Comparison of ENCODE assay signal across 8 cellular contexts in genomic region chr18:52903858-52904257, GRCh38.
A peak's percentile ranks its signal among the peaks of the same experiment; 100 is the strongest.
DNase-seq lines count a peak whose midpoint lies in the region; ATAC-seq, FAIRE-seq and TF ChIP-seq lines count a peak whose summit lies in the region.

No MANE protein-coding gene starts in this region.

- no peak overlapping the region for H2BK120ac ChIP-seq in mesendoderm (ENCODE audit: low read depth, low read length)

- no peaks in the 10 kb centered on the region for H3K79me1 ChIP-seq in mesendoderm (ENCODE audit: low read length)

- H3K27ac ChIP-seq in astrocyte (ENCODE audit: low read depth, low read length) (no peak overlapping the region), mesendoderm (ENCODE audit: low read depth, low read length) (no peak overlapping the region)
- no peak overlapping the region for H3K27ac ChIP-seq in CD8-positive, alpha-beta memory T cell (ENCODE audit: low read depth, low read length)

- H2BK5ac ChIP-seq in mesendoderm (ENCODE audit: low read length) = no peak overlapping the region

- H3K79me2 ChIP-seq in astrocyte (ENCODE audit: insufficient read depth, low read length) = no peaks in the 10 kb centered on the region
- no peaks in the 10 kb centered on the region for H3K79me2 ChIP-seq in mesendoderm (ENCODE audit: control insufficient read depth, insufficient read depth, low read length)

- no peak overlapping the region for H3K27ac Mint-ChIP-seq in activated T-cell treated with anti-CD3 and anti-CD28 coated beads, Interleukin-2, amount 50 U/mL, for 72 hours
- H3K27ac Mint-ChIP-seq in astrocyte (ENCODE audit: unreplicated experiment) = no peak overlapping the region
- no peak overlapping the region for H3K27ac Mint-ChIP-seq in CD8-positive, alpha-beta memory T cell

- no peak overlapping the region for H2AFZ ChIP-seq in astrocyte (ENCODE audit: low read depth, low read length)

- H3K9ac ChIP-seq in astrocyte (ENCODE audit: low read length) (no peak overlapping the region), mesendoderm (ENCODE audit: low read length) (no peak overlapping the region)

- no peaks in the 10 kb centered on the region for H3K27me3 ChIP-seq in astrocyte (ENCODE audit: insufficient read depth, low read length)
- H3K27me3 ChIP-seq in mesendoderm (ENCODE audit: insufficient read depth, low read length, poor library complexity) = no peaks in the 10 kb centered on the region
- no peaks in the 10 kb centered on the region for H3K27me3 ChIP-seq in CD8-positive, alpha-beta memory T cell (ENCODE audit: insufficient read depth, low read length, poor library complexity, severe bottlenecking)

- no peak overlapping the region for H3K18ac ChIP-seq in mesendoderm (ENCODE audit: low read length)

- H3K4me3 ChIP-seq in astrocyte (ENCODE audit: insufficient read depth, low read depth, low read length) (no peak overlapping the region), mesendoderm (ENCODE audit: low read length) (no peak overlapping the region)
- H3K4me3 ChIP-seq in CD8-positive, alpha-beta memory T cell (ENCODE audit: low read length) = no peak overlapping the region

- H3K9me3 Mint-ChIP-seq in activated T-cell treated with anti-CD3 and anti-CD28 coated beads, Interleukin-2, amount 50 U/mL, for 72 hours = no peaks in the 10 kb centered on the region
- no peaks in the 10 kb centered on the region for H3K9me3 Mint-ChIP-seq in astrocyte (ENCODE audit: unreplicated experiment)
- peaks cover 0 to 14% (median 3%) of the 10 kb centered on the region in 5 donors for H3K9me3 Mint-ChIP-seq in CD8-positive, alpha-beta memory T cell

- H3K36me3 Mint-ChIP-seq in activated T-cell treated with anti-CD3 and anti-CD28 coated beads, Interleukin-2, amount 50 U/mL, for 72 hours (ENCODE audit: insufficient read depth in 2 of 2) = no peaks in the 10 kb centered on the region
- no peaks in the 10 kb centered on the region for H3K36me3 Mint-ChIP-seq in astrocyte (ENCODE audit: low read depth, unreplicated experiment)
- H3K36me3 Mint-ChIP-seq in CD8-positive, alpha-beta memory T cell = no peaks in the 10 kb centered on the region

- H2BK15ac ChIP-seq in mesendoderm (replicated peaks; ENCODE audit: low read depth) = no peak overlapping the region

- WGBS in mesendoderm (ENCODE audit: extremely low coverage, insufficient coverage, low lambda C conversion rate) = no CpG with 5 or more reads among the region's 3 CpGs

- TF ChIP-seq CTCF in astrocyte (IDR thresholded peaks at IDR 0.05; ENCODE audit: insufficient read depth, low read depth, low read length) = peak; percentile 35
- no peak for TF ChIP-seq CTCF in omental fat pad (IDR thresholded peaks at IDR 0.05)

- H3K9me3 ChIP-seq in astrocyte (ENCODE audit: insufficient read depth, low read depth, low read length) = no peaks in the 10 kb centered on the region
- no peaks in the 10 kb centered on the region for H3K9me3 ChIP-seq in CD8-positive, alpha-beta memory T cell (ENCODE audit: low read length)

- peak; percentile 1 for DNase-seq in activated T-cell treated with anti-CD3 and anti-CD28 coated beads, Interleukin-2, amount 50 U/mL, for 72 hours
- no peak for DNase-seq in activated T-cell treated with anti-CD3 and anti-CD28 coated beads for 4 hours
- DNase-seq in NCI-H1417 (lab: John Stamatoyannopoulos, UW) = peak; percentile 53 to 88 (median 66)
- DNase-seq in astrocyte (ENCODE audit: low read depth) = no peak
- peak; percentile 54 for DNase-seq in mesendoderm
- DNase-seq in NCI-H2107 treated with DMSO at 0.1 percent for 48 hours (lab: John Stamatoyannopoulos, UW; ENCODE audit: unreplicated experiment) = no peak
- no peak for DNase-seq in CD8-positive, alpha-beta memory T cell
- DNase-seq in omental fat pad (ENCODE audit: low spot score) = no peak

- no peak for FAIRE-seq in astrocyte (lab: Jason Lieb, UNC)

- H3K36me3 ChIP-seq in astrocyte (ENCODE audit: insufficient read depth, low read length) = no peaks in the 10 kb centered on the region
- no peaks in the 10 kb centered on the region for H3K36me3 ChIP-seq in mesendoderm (ENCODE audit: control insufficient read depth, insufficient read depth, low read length)
- no peaks in the 10 kb centered on the region for H3K36me3 ChIP-seq in CD8-positive, alpha-beta memory T cell (ENCODE audit: insufficient read depth, low read length)

- no peaks in the 10 kb centered on the region for H3K27me3 Mint-ChIP-seq in activated T-cell treated with anti-CD3 and anti-CD28 coated beads, Interleukin-2, amount 50 U/mL, for 72 hours (ENCODE audit: low read depth)
- no peaks in the 10 kb centered on the region for H3K27me3 Mint-ChIP-seq in astrocyte (ENCODE audit: low read depth, unreplicated experiment)
- H3K27me3 Mint-ChIP-seq in CD8-positive, alpha-beta memory T cell = no peaks in the 10 kb centered on the region

- CTCF ChIA-PET in CD8-positive, alpha-beta memory T cell (lab: Charles Lee) = no interaction called here

- H3K4me1 Mint-ChIP-seq in activated T-cell treated with anti-CD3 and anti-CD28 coated beads, Interleukin-2, amount 50 U/mL, for 72 hours (ENCODE audit: low read depth) = no peaks in the 10 kb centered on the region
- no peaks in the 10 kb centered on the region for H3K4me1 Mint-ChIP-seq in astrocyte (ENCODE audit: low read depth, unreplicated experiment)
- H3K4me1 Mint-ChIP-seq in CD8-positive, alpha-beta memory T cell = no peaks in the 10 kb centered on the region

- no peak overlapping the region for H4K5ac ChIP-seq in mesendoderm (ENCODE audit: low read length)

- H3K4me1 ChIP-seq in astrocyte (ENCODE audit: insufficient read depth, low read length) (no peaks in the 10 kb centered on the region), mesendoderm (ENCODE audit: control insufficient read depth, low read depth, low read length) (no peaks in the 10 kb centered on the region)
- H3K4me1 ChIP-seq in CD8-positive, alpha-beta memory T cell (ENCODE audit: insufficient read depth, low read length) = no peaks in the 10 kb centered on the region

- no peak overlapping the region for H3K4me3 Mint-ChIP-seq in activated T-cell treated with anti-CD3 and anti-CD28 coated beads, Interleukin-2, amount 50 U/mL, for 72 hours
- no peak overlapping the region for H3K4me3 Mint-ChIP-seq in astrocyte (ENCODE audit: unreplicated experiment)
- no peak overlapping the region for H3K4me3 Mint-ChIP-seq in CD8-positive, alpha-beta memory T cell

- H4K20me1 ChIP-seq in astrocyte (ENCODE audit: insufficient read depth, low read length) = no peaks in the 10 kb centered on the region

- ATAC-seq in activated T-cell treated with anti-CD3 and anti-CD28 coated beads, Interleukin-2, amount 50 U/mL, for 72 hours (replicated peaks in 1 of 2) = no peak
- no peak for ATAC-seq in omental fat pad (ENCODE audit: low FRiP score)

- no peak overlapping the region for H3K56ac ChIP-seq in mesendoderm (ENCODE audit: low read length)

- no peak overlapping the region for H4K8ac ChIP-seq in mesendoderm (ENCODE audit: low read depth, low read length)

- H3K4me2 ChIP-seq in astrocyte (ENCODE audit: low read length) = no peak overlapping the region
- no peak overlapping the region for H3K4me2 ChIP-seq in mesendoderm (ENCODE audit: low read length)

- POLR2A ChIA-PET in CD8-positive, alpha-beta memory T cell (lab: Charles Lee) = no interaction called here

- no peak overlapping the region for H2AK5ac ChIP-seq in mesendoderm (ENCODE audit: low read length)

- H3K4ac ChIP-seq in mesendoderm (ENCODE audit: low read depth, low read length) = no peak overlapping the region

- H3K23ac ChIP-seq in mesendoderm (ENCODE audit: low read length) = no peak overlapping the region

Comparison
In these comparisons a context has a peak if more than half of its experiments do, and no peak if none do; other contexts are left out.
1. DNase-seq: peak in activated T-cell treated with anti-CD3 and anti-CD28 coated beads, Interleukin-2, amount 50 U/mL, for 72 hours (2 of 2), NCI-H1417 (3 of 3) and mesendoderm (single experiment); none in activated T-cell treated with anti-CD3 and anti-CD28 coated beads for 4 hours (single experiment), astrocyte (single experiment), NCI-H2107 treated with DMSO at 0.1 percent for 48 hours (single experiment), CD8-positive, alpha-beta memory T cell (0 of 5) and omental fat pad (single experiment).